1 cellular context compared by ENCODE assay signal in the genomic region with DNA sequence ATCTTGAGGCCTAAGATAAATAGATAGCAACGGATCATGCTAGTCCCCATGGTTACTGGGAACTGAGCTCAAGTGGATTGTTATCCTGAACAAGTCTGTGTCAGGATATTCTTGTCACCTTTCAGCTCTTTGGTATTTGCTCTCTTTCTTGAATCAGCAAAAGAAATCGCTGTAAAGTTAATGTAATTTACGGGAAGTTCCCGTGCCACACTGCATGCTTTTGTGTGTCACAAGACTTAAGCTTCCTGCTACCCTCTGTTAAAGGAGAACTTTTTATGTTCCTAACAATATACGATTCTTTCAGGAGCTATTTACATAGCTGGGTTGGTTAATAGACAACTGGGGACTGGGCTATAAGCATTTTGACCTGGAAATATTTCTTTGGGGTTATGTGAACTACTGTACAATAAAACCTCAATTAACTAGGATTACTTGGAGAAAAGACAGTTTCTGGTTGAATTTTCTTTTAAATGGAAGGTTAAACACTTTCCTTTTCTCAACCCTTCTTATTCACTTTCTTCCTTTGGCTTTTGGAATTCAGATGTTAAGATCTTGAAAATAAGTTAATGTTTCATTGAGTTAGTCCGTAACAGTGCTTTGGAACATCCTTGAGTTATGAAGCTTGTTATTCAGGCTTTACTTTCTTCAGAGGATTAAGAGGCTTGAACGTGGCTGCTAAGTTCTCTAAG.
A peak's percentile ranks its signal among the peaks of the same experiment; 100 is the strongest.
TF ChIP-seq lines count a peak whose summit lies in the region.

No MANE protein-coding gene starts in this region.

TF ChIP-seq in HepG2, 621 proteins besides CTCF, POLR2A, EP300 and RAD21 (continued from another document and continues in another):
- TF ChIP-seq, protein P1, sequence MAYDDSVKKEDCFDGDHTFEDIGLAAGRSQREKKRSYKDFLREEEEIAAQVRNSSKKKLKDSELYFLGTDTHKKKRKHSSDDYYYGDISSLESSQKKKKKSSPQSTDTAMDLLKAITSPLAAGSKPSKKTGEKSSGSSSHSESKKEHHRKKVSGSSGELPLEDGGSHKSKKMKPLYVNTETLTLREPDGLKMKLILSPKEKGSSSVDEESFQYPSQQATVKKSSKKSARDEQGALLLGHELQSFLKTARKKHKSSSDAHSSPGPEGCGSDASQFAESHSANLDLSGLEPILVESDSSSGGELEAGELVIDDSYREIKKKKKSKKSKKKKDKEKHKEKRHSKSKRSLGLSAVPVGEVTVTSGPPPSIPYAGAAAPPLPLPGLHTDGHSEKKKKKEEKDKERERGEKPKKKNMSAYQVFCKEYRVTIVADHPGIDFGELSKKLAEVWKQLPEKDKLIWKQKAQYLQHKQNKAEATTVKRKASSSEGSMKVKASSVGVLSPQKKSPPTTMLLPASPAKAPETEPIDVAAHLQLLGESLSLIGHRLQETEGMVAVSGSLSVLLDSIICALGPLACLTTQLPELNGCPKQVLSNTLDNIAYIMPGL (CRISPR knock-in tag; IDR thresholded peaks at IDR 0.05; ENCODE audit: borderline replicate concordance in 1 of 2, low read depth in 1 of 2) = peak in 1 of 2 experiments; percentile 79; a peak in 1 of 4 replicates
- TF ChIP-seq RARA (CRISPR knock-in tag; IDR thresholded peaks at IDR 0.05) = peak; percentile 90
- 0 out of 2 replicates have a peak, but pooled peaks have one; percentile 76 for TF ChIP-seq ZSCAN20 (CRISPR knock-in tag; IDR thresholded peaks at IDR 0.05; ENCODE audit: borderline replicate concordance)
- TF ChIP-seq ELF3 (CRISPR knock-in tag; IDR thresholded peaks at IDR 0.05) = peak; percentile 98
- TF ChIP-seq RXRA (CRISPR knock-in tag; IDR thresholded peaks at IDR 0.05) = peak; percentile 71; the same call in 1 of the 2 replicates
- TF ChIP-seq RXRB (CRISPR knock-in tag; IDR thresholded peaks at IDR 0.05; ENCODE audit: borderline replicate concordance) = peak; percentile 95
- TF ChIP-seq RELA (CRISPR knock-in tag; IDR thresholded peaks at IDR 0.05) = peak; percentile 87; the same call in 1 of the 2 replicates
- TF ChIP-seq EHMT2 (IDR thresholded peaks at IDR 0.05; ENCODE audit: borderline replicate concordance, low read depth, low read length) = peak; percentile 75; the same call in 1 of the 2 replicates
- no peak for TF ChIP-seq ZNF530 (CRISPR knock-in tag; IDR thresholded peaks at IDR 0.05; ENCODE audit: low read depth)
- TF ChIP-seq, protein P2, sequence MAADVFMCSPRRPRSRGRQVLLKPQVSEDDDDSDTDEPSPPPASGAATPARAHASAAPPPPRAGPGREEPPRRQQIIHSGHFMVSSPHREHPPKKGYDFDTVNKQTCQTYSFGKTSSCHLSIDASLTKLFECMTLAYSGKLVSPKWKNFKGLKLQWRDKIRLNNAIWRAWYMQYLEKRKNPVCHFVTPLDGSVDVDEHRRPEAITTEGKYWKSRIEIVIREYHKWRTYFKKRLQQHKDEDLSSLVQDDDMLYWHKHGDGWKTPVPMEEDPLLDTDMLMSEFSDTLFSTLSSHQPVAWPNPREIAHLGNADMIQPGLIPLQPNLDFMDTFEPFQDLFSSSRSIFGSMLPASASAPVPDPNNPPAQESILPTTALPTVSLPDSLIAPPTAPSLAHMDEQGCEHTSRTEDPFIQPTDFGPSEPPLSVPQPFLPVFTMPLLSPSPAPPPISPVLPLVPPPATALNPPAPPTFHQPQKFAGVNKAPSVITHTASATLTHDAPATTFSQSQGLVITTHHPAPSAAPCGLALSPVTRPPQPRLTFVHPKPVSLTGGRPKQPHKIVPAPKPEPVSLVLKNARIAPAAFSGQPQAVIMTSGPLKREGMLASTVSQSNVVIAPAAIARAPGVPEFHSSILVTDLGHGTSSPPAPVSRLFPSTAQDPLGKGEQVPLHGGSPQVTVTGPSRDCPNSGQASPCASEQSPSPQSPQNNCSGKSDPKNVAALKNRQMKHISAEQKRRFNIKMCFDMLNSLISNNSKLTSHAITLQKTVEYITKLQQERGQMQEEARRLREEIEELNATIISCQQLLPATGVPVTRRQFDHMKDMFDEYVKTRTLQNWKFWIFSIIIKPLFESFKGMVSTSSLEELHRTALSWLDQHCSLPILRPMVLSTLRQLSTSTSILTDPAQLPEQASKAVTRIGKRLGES (CRISPR knock-in tag; IDR thresholded peaks at IDR 0.05; ENCODE audit: borderline replicate concordance) = peak; percentile 81; the same call in 1 of the 2 replicates
- TF ChIP-seq ZNF180 (CRISPR knock-in tag; IDR thresholded peaks at IDR 0.05; ENCODE audit: borderline replicate concordance, low read depth) = no peak
- TF ChIP-seq, protein P3, sequence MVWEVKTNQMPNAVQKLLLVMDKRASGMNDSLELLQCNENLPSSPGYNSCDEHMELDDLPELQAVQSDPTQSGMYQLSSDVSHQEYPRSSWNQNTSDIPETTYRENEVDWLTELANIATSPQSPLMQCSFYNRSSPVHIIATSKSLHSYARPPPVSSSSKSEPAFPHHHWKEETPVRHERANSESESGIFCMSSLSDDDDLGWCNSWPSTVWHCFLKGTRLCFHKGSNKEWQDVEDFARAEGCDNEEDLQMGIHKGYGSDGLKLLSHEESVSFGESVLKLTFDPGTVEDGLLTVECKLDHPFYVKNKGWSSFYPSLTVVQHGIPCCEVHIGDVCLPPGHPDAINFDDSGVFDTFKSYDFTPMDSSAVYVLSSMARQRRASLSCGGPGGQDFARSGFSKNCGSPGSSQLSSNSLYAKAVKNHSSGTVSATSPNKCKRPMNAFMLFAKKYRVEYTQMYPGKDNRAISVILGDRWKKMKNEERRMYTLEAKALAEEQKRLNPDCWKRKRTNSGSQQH (CRISPR knock-in tag; IDR thresholded peaks at IDR 0.05; ENCODE audit: low read depth) = peak; percentile 69; the same call in 1 of the 2 replicates
- TF ChIP-seq CEBPB (IDR thresholded peaks at IDR 0.05; ENCODE audit: borderline replicate concordance, low read depth, low read length) = peak; percentile 71
- TF ChIP-seq FOXK1 (CRISPR knock-in tag; IDR thresholded peaks at IDR 0.05; ENCODE audit: borderline replicate concordance, low read depth) = peak; percentile 90; the same call in 1 of the 2 replicates
- peak in 1 of 2 experiments; percentile 96; a peak in 2 of 4 replicates for TF ChIP-seq KLF16 (CRISPR knock-in tag; IDR thresholded peaks at IDR 0.05)
- TF ChIP-seq ZNF232 (CRISPR knock-in tag; IDR thresholded peaks at IDR 0.05; ENCODE audit: borderline replicate concordance) = no peak; the same call in 1 of the 2 replicates
- TF ChIP-seq PAF1 (CRISPR knock-in tag; IDR thresholded peaks at IDR 0.05) = no peak
- TF ChIP-seq, protein P4, sequence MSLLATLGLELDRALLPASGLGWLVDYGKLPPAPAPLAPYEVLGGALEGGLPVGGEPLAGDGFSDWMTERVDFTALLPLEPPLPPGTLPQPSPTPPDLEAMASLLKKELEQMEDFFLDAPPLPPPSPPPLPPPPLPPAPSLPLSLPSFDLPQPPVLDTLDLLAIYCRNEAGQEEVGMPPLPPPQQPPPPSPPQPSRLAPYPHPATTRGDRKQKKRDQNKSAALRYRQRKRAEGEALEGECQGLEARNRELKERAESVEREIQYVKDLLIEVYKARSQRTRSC (CRISPR knock-in tag; IDR thresholded peaks at IDR 0.05; ENCODE audit: low read depth) = no peak
- TF ChIP-seq ZNF878 (CRISPR knock-in tag; IDR thresholded peaks at IDR 0.05) = peak; percentile 62; the same call in 1 of the 2 replicates
- TF ChIP-seq, protein P5, sequence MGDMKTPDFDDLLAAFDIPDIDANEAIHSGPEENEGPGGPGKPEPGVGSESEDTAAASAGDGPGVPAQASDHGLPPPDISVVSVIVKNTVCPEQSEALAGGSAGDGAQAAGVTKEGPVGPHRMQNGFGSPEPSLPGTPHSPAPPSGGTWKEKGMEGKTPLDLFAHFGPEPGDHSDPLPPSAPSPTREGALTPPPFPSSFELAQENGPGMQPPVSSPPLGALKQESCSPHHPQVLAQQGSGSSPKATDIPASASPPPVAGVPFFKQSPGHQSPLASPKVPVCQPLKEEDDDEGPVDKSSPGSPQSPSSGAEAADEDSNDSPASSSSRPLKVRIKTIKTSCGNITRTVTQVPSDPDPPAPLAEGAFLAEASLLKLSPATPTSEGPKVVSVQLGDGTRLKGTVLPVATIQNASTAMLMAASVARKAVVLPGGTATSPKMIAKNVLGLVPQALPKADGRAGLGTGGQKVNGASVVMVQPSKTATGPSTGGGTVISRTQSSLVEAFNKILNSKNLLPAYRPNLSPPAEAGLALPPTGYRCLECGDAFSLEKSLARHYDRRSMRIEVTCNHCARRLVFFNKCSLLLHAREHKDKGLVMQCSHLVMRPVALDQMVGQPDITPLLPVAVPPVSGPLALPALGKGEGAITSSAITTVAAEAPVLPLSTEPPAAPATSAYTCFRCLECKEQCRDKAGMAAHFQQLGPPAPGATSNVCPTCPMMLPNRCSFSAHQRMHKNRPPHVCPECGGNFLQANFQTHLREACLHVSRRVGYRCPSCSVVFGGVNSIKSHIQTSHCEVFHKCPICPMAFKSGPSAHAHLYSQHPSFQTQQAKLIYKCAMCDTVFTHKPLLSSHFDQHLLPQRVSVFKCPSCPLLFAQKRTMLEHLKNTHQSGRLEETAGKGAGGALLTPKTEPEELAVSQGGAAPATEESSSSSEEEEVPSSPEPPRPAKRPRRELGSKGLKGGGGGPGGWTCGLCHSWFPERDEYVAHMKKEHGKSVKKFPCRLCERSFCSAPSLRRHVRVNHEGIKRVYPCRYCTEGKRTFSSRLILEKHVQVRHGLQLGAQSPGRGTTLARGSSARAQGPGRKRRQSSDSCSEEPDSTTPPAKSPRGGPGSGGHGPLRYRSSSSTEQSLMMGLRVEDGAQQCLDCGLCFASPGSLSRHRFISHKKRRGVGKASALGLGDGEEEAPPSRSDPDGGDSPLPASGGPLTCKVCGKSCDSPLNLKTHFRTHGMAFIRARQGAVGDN (CRISPR knock-in tag; IDR thresholded peaks at IDR 0.05) = no peak
- TF ChIP-seq REPIN1 (CRISPR knock-in tag; IDR thresholded peaks at IDR 0.05; ENCODE audit: borderline replicate concordance, low read depth) = peak; percentile 92; the same call in 1 of the 2 replicates
- peak; percentile 80; the same call in 1 of the 2 replicates for TF ChIP-seq RFXANK (CRISPR knock-in tag; IDR thresholded peaks at IDR 0.05)
- TF ChIP-seq FOXO1 (CRISPR knock-in tag; IDR thresholded peaks at IDR 0.05) = peak; percentile 81
- TF ChIP-seq CCDC6 (CRISPR knock-in tag; IDR thresholded peaks at IDR 0.05) = peak; percentile 68; the same call in 1 of the 2 replicates
- no peak for TF ChIP-seq ZNF234 (CRISPR knock-in tag; conservative IDR thresholded peaks at IDR 0.05)
- peak; percentile 98 for TF ChIP-seq ETV5 (CRISPR knock-in tag; IDR thresholded peaks at IDR 0.05; ENCODE audit: borderline replicate concordance)
- TF ChIP-seq U2AF2 (IDR thresholded peaks at IDR 0.05; ENCODE audit: low read depth, low read length) = no peak
- TF ChIP-seq, protein P6, sequence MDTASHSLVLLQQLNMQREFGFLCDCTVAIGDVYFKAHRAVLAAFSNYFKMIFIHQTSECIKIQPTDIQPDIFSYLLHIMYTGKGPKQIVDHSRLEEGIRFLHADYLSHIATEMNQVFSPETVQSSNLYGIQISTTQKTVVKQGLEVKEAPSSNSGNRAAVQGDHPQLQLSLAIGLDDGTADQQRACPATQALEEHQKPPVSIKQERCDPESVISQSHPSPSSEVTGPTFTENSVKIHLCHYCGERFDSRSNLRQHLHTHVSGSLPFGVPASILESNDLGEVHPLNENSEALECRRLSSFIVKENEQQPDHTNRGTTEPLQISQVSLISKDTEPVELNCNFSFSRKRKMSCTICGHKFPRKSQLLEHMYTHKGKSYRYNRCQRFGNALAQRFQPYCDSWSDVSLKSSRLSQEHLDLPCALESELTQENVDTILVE (CRISPR knock-in tag; IDR thresholded peaks at IDR 0.05) = peak; percentile 96
- TF ChIP-seq ZBTB21 (CRISPR knock-in tag; IDR thresholded peaks at IDR 0.05) = 0 out of 2 replicates have a peak, but pooled peaks have one; percentile 34
- no peak for TF ChIP-seq IKZF4 (CRISPR knock-in tag; IDR thresholded peaks at IDR 0.05; ENCODE audit: borderline replicate concordance, low read depth, not compliant biosample characterization)
- TF ChIP-seq, protein P7, sequence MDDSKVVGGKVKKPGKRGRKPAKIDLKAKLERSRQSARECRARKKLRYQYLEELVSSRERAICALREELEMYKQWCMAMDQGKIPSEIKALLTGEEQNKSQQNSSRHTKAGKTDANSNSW (CRISPR knock-in tag; IDR thresholded peaks at IDR 0.05; ENCODE audit: borderline replicate concordance) = no peak
- TF ChIP-seq, protein P8, sequence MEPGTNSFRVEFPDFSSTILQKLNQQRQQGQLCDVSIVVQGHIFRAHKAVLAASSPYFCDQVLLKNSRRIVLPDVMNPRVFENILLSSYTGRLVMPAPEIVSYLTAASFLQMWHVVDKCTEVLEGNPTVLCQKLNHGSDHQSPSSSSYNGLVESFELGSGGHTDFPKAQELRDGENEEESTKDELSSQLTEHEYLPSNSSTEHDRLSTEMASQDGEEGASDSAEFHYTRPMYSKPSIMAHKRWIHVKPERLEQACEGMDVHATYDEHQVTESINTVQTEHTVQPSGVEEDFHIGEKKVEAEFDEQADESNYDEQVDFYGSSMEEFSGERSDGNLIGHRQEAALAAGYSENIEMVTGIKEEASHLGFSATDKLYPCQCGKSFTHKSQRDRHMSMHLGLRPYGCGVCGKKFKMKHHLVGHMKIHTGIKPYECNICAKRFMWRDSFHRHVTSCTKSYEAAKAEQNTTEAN (CRISPR knock-in tag; conservative IDR thresholded peaks at IDR 0.05) = peak; percentile 58
- peak; percentile 95 for TF ChIP-seq PPARG (CRISPR knock-in tag; conservative IDR thresholded peaks at IDR 0.05)
- TF ChIP-seq, protein P9, sequence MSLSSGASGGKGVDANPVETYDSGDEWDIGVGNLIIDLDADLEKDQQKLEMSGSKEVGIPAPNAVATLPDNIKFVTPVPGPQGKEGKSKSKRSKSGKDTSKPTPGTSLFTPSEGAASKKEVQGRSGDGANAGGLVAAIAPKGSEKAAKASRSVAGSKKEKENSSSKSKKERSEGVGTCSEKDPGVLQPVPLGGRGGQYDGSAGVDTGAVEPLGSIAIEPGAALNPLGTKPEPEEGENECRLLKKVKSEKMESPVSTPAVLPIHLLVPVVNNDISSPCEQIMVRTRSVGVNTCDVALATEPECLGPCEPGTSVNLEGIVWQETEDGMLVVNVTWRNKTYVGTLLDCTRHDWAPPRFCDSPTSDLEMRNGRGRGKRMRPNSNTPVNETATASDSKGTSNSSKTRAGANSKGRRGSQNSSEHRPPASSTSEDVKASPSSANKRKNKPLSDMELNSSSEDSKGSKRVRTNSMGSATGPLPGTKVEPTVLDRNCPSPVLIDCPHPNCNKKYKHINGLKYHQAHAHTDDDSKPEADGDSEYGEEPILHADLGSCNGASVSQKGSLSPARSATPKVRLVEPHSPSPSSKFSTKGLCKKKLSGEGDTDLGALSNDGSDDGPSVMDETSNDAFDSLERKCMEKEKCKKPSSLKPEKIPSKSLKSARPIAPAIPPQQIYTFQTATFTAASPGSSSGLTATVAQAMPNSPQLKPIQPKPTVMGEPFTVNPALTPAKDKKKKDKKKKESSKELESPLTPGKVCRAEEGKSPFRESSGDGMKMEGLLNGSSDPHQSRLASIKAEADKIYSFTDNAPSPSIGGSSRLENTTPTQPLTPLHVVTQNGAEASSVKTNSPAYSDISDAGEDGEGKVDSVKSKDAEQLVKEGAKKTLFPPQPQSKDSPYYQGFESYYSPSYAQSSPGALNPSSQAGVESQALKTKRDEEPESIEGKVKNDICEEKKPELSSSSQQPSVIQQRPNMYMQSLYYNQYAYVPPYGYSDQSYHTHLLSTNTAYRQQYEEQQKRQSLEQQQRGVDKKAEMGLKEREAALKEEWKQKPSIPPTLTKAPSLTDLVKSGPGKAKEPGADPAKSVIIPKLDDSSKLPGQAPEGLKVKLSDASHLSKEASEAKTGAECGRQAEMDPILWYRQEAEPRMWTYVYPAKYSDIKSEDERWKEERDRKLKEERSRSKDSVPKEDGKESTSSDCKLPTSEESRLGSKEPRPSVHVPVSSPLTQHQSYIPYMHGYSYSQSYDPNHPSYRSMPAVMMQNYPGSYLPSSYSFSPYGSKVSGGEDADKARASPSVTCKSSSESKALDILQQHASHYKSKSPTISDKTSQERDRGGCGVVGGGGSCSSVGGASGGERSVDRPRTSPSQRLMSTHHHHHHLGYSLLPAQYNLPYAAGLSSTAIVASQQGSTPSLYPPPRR (CRISPR knock-in tag; IDR thresholded peaks at IDR 0.05; ENCODE audit: borderline replicate concordance) = peak; percentile 89; the same call in 1 of the 2 replicates
- TF ChIP-seq ISL2 (CRISPR knock-in tag; IDR thresholded peaks at IDR 0.05) = peak; percentile 99
- peak; percentile 33; the same call in 1 of the 2 replicates for TF ChIP-seq ZNF160 (CRISPR knock-in tag; IDR thresholded peaks at IDR 0.05)
- no peak for TF ChIP-seq GPN1 (CRISPR knock-in tag; IDR thresholded peaks at IDR 0.05; ENCODE audit: borderline replicate concordance)
